8 cellular contexts compared by ENCODE assay signal in genomic region chr1:144412491-144413403, GRCh38. TPM values are rescaled to one million over a fixed set of nuclear protein-coding genes. Genes with fewer than 3 reads are reported as not detected.
DNase-seq lines count a peak whose midpoint lies in the region; ATAC-seq and TF ChIP-seq lines count a peak whose summit lies in the region.
"Not testable (repeated sequence)": the region's sequence is repeated elsewhere in the genome, so short reads cannot be mapped to it uniquely, and the experiment has no call there.

No MANE protein-coding gene starts in this region.

- ATAC-seq in GM18870 (IDR thresholded peaks at IDR 0.05; ENCODE audit: unreplicated experiment), result peak; percentile 87
- ATAC-seq in HG03064 (IDR thresholded peaks at IDR 0.05; ENCODE audit: low read depth, unreplicated experiment), result peak; percentile 73
- peak; percentile 87 for ATAC-seq in sciatic nerve

- in situ Hi-C loops in mammary epithelial cell (cut with MboI; ENCODE audit: low sequenced_read_pairs in 2 of 2), result not testable (repeated sequence)

- not testable (repeated sequence) for H3K79me2 ChIP-seq in mammary epithelial cell (ENCODE audit: insufficient read depth, low read length)

- H3K36me3 ChIP-seq in mammary epithelial cell (ENCODE audit: insufficient read depth, low read length); iPS-15b (ENCODE audit: control insufficient read depth, insufficient read depth, low read length): not testable (repeated sequence)

- peak overlapping the region; percentile 95 for H3K27ac ChIP-seq in 22Rv1
- not testable (repeated sequence) for H3K27ac ChIP-seq in mammary epithelial cell (ENCODE audit: insufficient read depth, low read depth, low read length)

- intact Hi-C loops in mammary epithelial cell (cut with micrococcal nuclease); sciatic nerve (cut with DNase I): not testable (repeated sequence)

- dilution Hi-C loops in mammary epithelial cell (cut with HindIII; ENCODE audit: low sequenced_read_pairs), result not testable (repeated sequence)

- peak overlapping the region; percentile 51 for H3K4me2 ChIP-seq in mammary epithelial cell (ENCODE audit: insufficient read depth, low read depth, low read length)

- TSS peak; percentile 94 for BruUV-seq in mammary epithelial cell (replicated peaks; lab: Mats Ljungman, UMichigan)

- H2AFZ ChIP-seq in mammary epithelial cell (ENCODE audit: low read depth, low read length), result not testable (repeated sequence)

- TF ChIP-seq CTCF in 22Rv1 (IDR thresholded peaks at IDR 0.05); WI38 (IDR thresholded peaks at IDR 0.05; ENCODE audit: low read depth, low read length); mammary epithelial cell (conservative IDR thresholded peaks at IDR 0.05 in 1 of 2, IDR thresholded peaks at IDR 0.05 in 1 of 2; ENCODE audit: extremely low read depth in 1 of 2, insufficient read depth in 1 of 2, low read depth in 1 of 2, low read length in 2 of 2): not testable (repeated sequence)

- DNase-seq in NCI-H2196 (lab: John Stamatoyannopoulos, UW; ENCODE audit: unreplicated experiment) (peak; percentile 87), mammary epithelial cell (peak; percentile 99), sciatic nerve (ENCODE audit: low spot score) (peak; percentile 78)

- not testable (repeated sequence) for H4K20me1 ChIP-seq in mammary epithelial cell (ENCODE audit: insufficient read depth, low read length)

- not testable (repeated sequence) for H3K4me1 ChIP-seq in mammary epithelial cell (ENCODE audit: insufficient read depth, low read length); iPS-15b (ENCODE audit: control insufficient read depth, insufficient read depth, low read length)

- H3K4me3 ChIP-seq in WI38 (ENCODE audit: low read depth, low read length) (peak overlapping the region; percentile 43), mammary epithelial cell (replicated peaks in 1 of 3; ENCODE audit: insufficient read depth in 1 of 3, low read depth in 2 of 3, low read length in 3 of 3) (peak overlapping the region in 1 of 3 experiments; percentile 45), iPS-15b (ENCODE audit: low read depth, low read length) (peak overlapping the region; percentile 35)

- CTCF ChIA-PET in mammary epithelial cell (lab: Charles Lee; ENCODE audit: low non-redundant PET), result not testable (repeated sequence)

- WGBS in mammary epithelial cell (ENCODE audit: low coverage, missing lambda C conversion rate), result under 1% methylated on average over 22 of the region's 41 CpGs

- not testable (repeated sequence) for H3K9ac ChIP-seq in mammary epithelial cell (ENCODE audit: insufficient read depth, low read length); iPS-15b (ENCODE audit: low read depth, low read length)

- H3K27me3 ChIP-seq in mammary epithelial cell (ENCODE audit: insufficient read depth, low read length); iPS-15b (ENCODE audit: control insufficient read depth, insufficient read depth, low read length): not testable (repeated sequence)

- not testable (repeated sequence) for H3K9me3 ChIP-seq in mammary epithelial cell (replicated peaks; ENCODE audit: insufficient read depth, low read length); iPS-15b (ENCODE audit: control insufficient read depth, insufficient read depth, low read length)

RNA-seq across cellular contexts. Expression of gene PPIAL4E, which starts 39.3 kb away (rescaled TPM):
- total RNA-seq in mammary epithelial cell, result not detected
- not detected for polyA plus RNA-seq in mammary epithelial cell
- not detected for polyA minus RNA-seq in mammary epithelial cell
- not detected for total RNA-seq in sciatic nerve

RNA-seq across cellular contexts. Expression of gene NBPF15, which starts 48.7 kb away (rescaled TPM):
- total RNA-seq in mammary epithelial cell (10 to 100 TPM; 36.2 to 69.3 TPM), sciatic nerve (50.8 TPM)
- polyA plus RNA-seq in mammary epithelial cell, result 21.6 TPM
- polyA minus RNA-seq in mammary epithelial cell, result 28.2 TPM
